8 cellular contexts compared by ENCODE assay signal in the genomic region with DNA sequence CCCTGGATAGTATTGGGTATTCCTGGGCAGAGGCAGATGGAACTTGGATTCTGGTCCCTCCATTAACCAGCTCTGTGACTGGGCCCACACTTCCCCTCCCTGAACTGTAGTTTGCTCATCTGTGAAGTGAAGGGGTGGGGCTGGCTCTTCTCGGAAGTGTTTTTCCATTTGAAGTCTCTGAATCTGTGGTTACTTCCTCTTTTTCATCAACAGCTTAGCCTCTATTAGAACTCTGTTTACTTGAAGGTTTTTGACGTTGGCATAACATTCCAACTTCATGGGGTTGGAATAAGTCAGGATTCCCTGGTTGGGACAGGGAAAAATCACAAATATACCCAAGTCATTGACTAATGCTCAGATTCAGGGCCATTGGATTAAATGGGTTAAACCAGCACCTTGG. TPM values are rescaled to one million over a fixed set of nuclear protein-coding genes. Genes with fewer than 3 reads are reported as not detected.
DNase-seq lines count a peak whose midpoint lies in the region; ATAC-seq and TF ChIP-seq lines count a peak whose summit lies in the region.

No MANE protein-coding gene starts in this region.

- H3K4me1 ChIP-seq in neutrophil (ENCODE audit: control insufficient read depth in 1 of 2, insufficient read depth in 1 of 2, low read depth in 1 of 2, low read length in 1 of 2) = peaks cover 82 to 91% of the 10 kb centered on the region in 2 experiments

- ATAC-seq in GM19468 (IDR thresholded peaks at IDR 0.05; ENCODE audit: extremely low read depth, unreplicated experiment) (peak; percentile 20), HG03565 (IDR thresholded peaks at IDR 0.05; ENCODE audit: unreplicated experiment) (peak; percentile 58)

- H3K36me3 ChIP-seq in neutrophil = no peaks in the 10 kb centered on the region

- no peaks in the 10 kb centered on the region for H3K27me3 ChIP-seq in neutrophil

- no peaks in the 10 kb centered on the region for H3K9me3 ChIP-seq in neutrophil

- peak overlapping the region; percentile 95 for H3K4me3 Mint-ChIP-seq in activated CD4-positive, alpha-beta memory T cell treated with anti-CD3 and anti-CD28 coated beads, Interleukin-2, amount 10 ng/mL, durations not matched to agents 7 days and 5 days

- CTCF ChIA-PET in activated CD4-positive, alpha-beta memory T cell treated with anti-CD3 and anti-CD28 coated beads, Interleukin-2, amount 10 ng/mL, durations not matched to agents 7 days and 5 days (lab: Charles Lee) = interaction anchor here (0.6 to 6.7 kb wide), 9 partner anchors 15 to 130 kb away, joined by 3 to 57 read pairs (median 5); no protein-coding TSS in a partner anchor

- H3K27ac ChIP-seq in neutrophil = peak overlapping the region; percentile 88

- peaks cover 77% of the 10 kb centered on the region for H3K4me1 Mint-ChIP-seq in activated CD4-positive, alpha-beta memory T cell treated with anti-CD3 and anti-CD28 coated beads, Interleukin-2, amount 10 ng/mL, durations not matched to agents 7 days and 5 days

- peak overlapping the region; percentile 93 for H3K27ac Mint-ChIP-seq in activated CD4-positive, alpha-beta memory T cell treated with anti-CD3 and anti-CD28 coated beads, Interleukin-2, amount 10 ng/mL, durations not matched to agents 7 days and 5 days

- POLR2A ChIA-PET in activated CD4-positive, alpha-beta memory T cell treated with anti-CD3 and anti-CD28 coated beads, Interleukin-2, amount 10 ng/mL, durations not matched to agents 7 days and 5 days (lab: Charles Lee) = interaction anchor here (0.7 to 9.6 kb wide), 17 partner anchors 9 to 224 kb away, joined by 3 to 145 read pairs (median 4); a partner anchor contains a TSS

- no peaks in the 10 kb centered on the region for H3K27me3 Mint-ChIP-seq in activated CD4-positive, alpha-beta memory T cell treated with anti-CD3 and anti-CD28 coated beads, Interleukin-2, amount 10 ng/mL, durations not matched to agents 7 days and 5 days

- TF ChIP-seq CTCF in neutrophil (IDR thresholded peaks at IDR 0.05) = no peak

- H3K36me3 Mint-ChIP-seq in activated CD4-positive, alpha-beta memory T cell treated with anti-CD3 and anti-CD28 coated beads, Interleukin-2, amount 10 ng/mL, durations not matched to agents 7 days and 5 days (ENCODE audit: low read depth) = peaks cover 78% of the 10 kb centered on the region

- H3K4me3 ChIP-seq in neutrophil (ENCODE audit: low read depth in 1 of 2, low read length in 1 of 2) = peak overlapping the region; percentile 81 to 97

- DNase-seq in CD1c-positive myeloid dendritic cell (ENCODE audit: extremely low spot score) (peak; percentile 87), DMS53 treated with DMSO at 0.1 percent for 48 hours (lab: John Stamatoyannopoulos, UW; ENCODE audit: unreplicated experiment) (no peak), iPS-NIHi7 (ENCODE audit: extremely low spot score) (no peak), 8988T (no peak)
- peak; percentile 72 for DNase-seq in activated CD4-positive, alpha-beta memory T cell treated with anti-CD3 and anti-CD28 coated beads, Interleukin-2, amount 10 ng/mL, durations not matched to agents 7 days and 5 days

- H3K9me3 Mint-ChIP-seq in activated CD4-positive, alpha-beta memory T cell treated with anti-CD3 and anti-CD28 coated beads, Interleukin-2, amount 10 ng/mL, durations not matched to agents 7 days and 5 days = no peaks in the 10 kb centered on the region

RNA-seq across cellular contexts. Expression of a gene that starts 3.6 kb away (rescaled TPM):
- 10 to 100 TPM; 79.4 to 80.2 TPM for total RNA-seq in activated CD4-positive, alpha-beta memory T cell treated with anti-CD3 and anti-CD28 coated beads, Interleukin-2, amount 10 ng/mL, durations not matched to agents 7 days and 5 days

Comparison
In these comparisons a context has a peak if more than half of its experiments do, and no peak if none do; other contexts are left out.
1. DNase-seq: peak in CD1c-positive myeloid dendritic cell (single experiment) and activated CD4-positive, alpha-beta memory T cell treated with anti-CD3 and anti-CD28 coated beads, Interleukin-2, amount 10 ng/mL, durations not matched to agents 7 days and 5 days (single experiment); none in DMS53 treated with DMSO at 0.1 percent for 48 hours (single experiment), iPS-NIHi7 (single experiment) and 8988T (single experiment).